ENCODE assay signal across 9 cellular contexts in genomic region chr2:235199128-235199527, GRCh38.
"Had no signal": no experiment of that assay in that cellular context is flagged by ENCODE, and none has a peak within 500 bp of the region (broad histone marks: within the 10 kb centered on the region; RNA-seq: fewer than 3 reads in every experiment).

No MANE protein-coding gene starts in this region.

- H3K9me3 ChIP-seq: HAP-1 had no signal

- H3K4me2 ChIP-seq: GM23338 had no signal

- H3K4me3 ChIP-seq: GM23338, HAP-1, K562 had no signal

- H3K27ac ChIP-seq: HL-60 had no signal

- H3K9me3 Mint-ChIP-seq: HFFc6 had no signal

- H2AFZ ChIP-seq: GM23338 had no signal

- H3K4me1 ChIP-seq: HAP-1 had no signal

- H3K4me1 Mint-ChIP-seq: GM23338 had no signal

- ATAC-seq: GM23338, HCT116, K562 had no signal

- H3K27ac Mint-ChIP-seq: GM23338, HFFc6 had no signal

- DNase-seq: H7, HFFc6, IMR-90 had no signal

- H3K36me3 ChIP-seq: HAP-1 had no signal

- H3K4me3 Mint-ChIP-seq: GM23338, HFFc6 had no signal

- FAIRE-seq: HTR-8/SVneo, K562 had no signal
